In the genomic region with DNA sequence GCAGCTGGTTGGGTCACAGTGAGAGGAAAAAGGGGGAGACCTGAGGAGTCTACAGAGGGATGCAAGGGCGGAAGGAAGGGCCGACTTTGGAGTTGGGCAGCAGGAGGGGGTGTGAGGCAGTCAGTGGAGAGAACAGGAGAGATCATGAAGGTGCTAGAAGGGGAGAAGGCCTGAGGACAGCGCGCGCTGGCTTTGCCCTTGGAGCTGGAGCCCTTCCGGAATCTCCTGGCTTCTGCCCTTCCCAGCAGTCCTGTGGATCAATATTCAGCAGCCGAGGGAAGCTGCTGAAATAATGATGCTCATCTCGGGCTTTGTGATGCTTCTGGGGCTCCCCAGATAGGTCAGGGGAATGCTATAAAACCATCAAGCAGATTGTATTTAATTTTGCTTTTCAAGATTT, we compare ENCODE assay signal across 27 cellular contexts. TPM values are rescaled to one million over a fixed set of nuclear protein-coding genes. Genes with fewer than 3 reads are reported as not detected.
"Had no signal": no experiment of that assay in that cellular context is flagged by ENCODE, and none has a peak within 500 bp of the region (broad histone marks: within the 10 kb centered on the region; RNA-seq: fewer than 3 reads in every experiment).

No MANE protein-coding gene starts in this region.

- FAIRE-seq: keratinocyte, urothelium cell line had no signal

- H3K27ac ChIP-seq: breast epithelium, colonic mucosa, dorsolateral prefrontal cortex, esophagus muscularis mucosa, gastrocnemius medialis, left lung, suprapubic skin, tibial nerve, WERI-Rb-1 had no signal

- H3K4me3 Mint-ChIP-seq: activated naive CD4-positive, alpha-beta T cell treated with anti-CD3 and anti-CD28 coated beads for 36 hours; activated naive CD8-positive, alpha-beta T cell treated with anti-CD3 and anti-CD28 coated beads, Interleukin-2, amount 10 ng/mL, durations not matched to agents 7 days and 5 days; activated T-cell treated with anti-CD3 and anti-CD28 coated beads, Interleukin-2, amount 50 U/mL, for 72 hours; effector memory CD8-positive, alpha-beta T cell; naive thymus-derived CD8-positive, alpha-beta T cell; stimulated activated naive CD8-positive, alpha-beta T cell treated with anti-CD3 and anti-CD28 coated beads, Interleukin-15, Interleukin-2, amounts not matched to agents 100 ng/mL and 50 ng/mL, for 24 hours had no signal

- H3K27me3 ChIP-seq: breast epithelium, colonic mucosa, dorsolateral prefrontal cortex, esophagus muscularis mucosa, gastrocnemius medialis, left lung, suprapubic skin, tibial nerve had no signal

- DNase-seq: activated CD4-positive, alpha-beta T cell treated with anti-CD3 and anti-CD28 coated beads for 1 hour; activated effector memory CD4-positive, alpha-beta T cell treated with Interleukin-2 at 50 U/mL for 16 hours; activated naive CD4-positive, alpha-beta T cell treated with anti-CD3 and anti-CD28 coated beads for 36 hours; activated naive CD8-positive, alpha-beta T cell treated with anti-CD3 and anti-CD28 coated beads, Interleukin-2, amount 10 ng/mL, durations not matched to agents 7 days and 5 days; activated T-cell treated with anti-CD3 and anti-CD28 coated beads, Interleukin-2, amount 50 U/mL, for 72 hours; amniotic stem cell; colonic mucosa; effector memory CD8-positive, alpha-beta T cell; gastrocnemius medialis; left lung; naive thymus-derived CD8-positive, alpha-beta T cell; right cardiac atrium; stimulated activated CD4-positive, alpha-beta T cell treated with anti-CD3 and anti-CD28 coated beads, Interleukin-12 subunit alpha, Interleukin-12 subunit beta, amount 100 ng/mL, for 4 hours; stimulated activated CD4-positive, alpha-beta T cell treated with anti-CD3 and anti-CD28 coated beads, Interleukin-4, amount 100 ng/mL, for 4 hours; SW 1271; T-helper 2 cell had no signal

- H3K4me3 ChIP-seq: breast epithelium, colonic mucosa, dorsolateral prefrontal cortex, esophagus muscularis mucosa, gastrocnemius medialis, left lung, suprapubic skin, tibial nerve had no signal

- H3K9me3 Mint-ChIP-seq: activated naive CD4-positive, alpha-beta T cell treated with anti-CD3 and anti-CD28 coated beads for 36 hours; activated naive CD8-positive, alpha-beta T cell treated with anti-CD3 and anti-CD28 coated beads, Interleukin-2, amount 10 ng/mL, durations not matched to agents 7 days and 5 days; activated T-cell treated with anti-CD3 and anti-CD28 coated beads, Interleukin-2, amount 50 U/mL, for 72 hours; effector memory CD8-positive, alpha-beta T cell; naive thymus-derived CD8-positive, alpha-beta T cell; stimulated activated naive CD8-positive, alpha-beta T cell treated with anti-CD3 and anti-CD28 coated beads, Interleukin-15, Interleukin-2, amounts not matched to agents 100 ng/mL and 50 ng/mL, for 24 hours had no signal

- ATAC-seq: activated T-cell treated with anti-CD3 and anti-CD28 coated beads, Interleukin-2, amount 50 U/mL, for 72 hours; effector memory CD8-positive, alpha-beta T cell; gastrocnemius medialis; naive thymus-derived CD8-positive, alpha-beta T cell; right cardiac atrium had no signal

- H3K9me3 ChIP-seq: breast epithelium, colonic mucosa, esophagus muscularis mucosa, gastrocnemius medialis, left lung, suprapubic skin, tibial nerve had no signal

- H3K27ac Mint-ChIP-seq: activated naive CD4-positive, alpha-beta T cell treated with anti-CD3 and anti-CD28 coated beads for 36 hours; activated naive CD8-positive, alpha-beta T cell treated with anti-CD3 and anti-CD28 coated beads, Interleukin-2, amount 10 ng/mL, durations not matched to agents 7 days and 5 days; activated T-cell treated with anti-CD3 and anti-CD28 coated beads, Interleukin-2, amount 50 U/mL, for 72 hours; stimulated activated naive CD8-positive, alpha-beta T cell treated with anti-CD3 and anti-CD28 coated beads, Interleukin-15, Interleukin-2, amounts not matched to agents 100 ng/mL and 50 ng/mL, for 24 hours had no signal

- H3K36me3 ChIP-seq: breast epithelium, WERI-Rb-1 had no signal

- H3K27me3 Mint-ChIP-seq: activated naive CD8-positive, alpha-beta T cell treated with anti-CD3 and anti-CD28 coated beads, Interleukin-2, amount 10 ng/mL, durations not matched to agents 7 days and 5 days; effector memory CD8-positive, alpha-beta T cell; naive thymus-derived CD8-positive, alpha-beta T cell; stimulated activated naive CD8-positive, alpha-beta T cell treated with anti-CD3 and anti-CD28 coated beads, Interleukin-15, Interleukin-2, amounts not matched to agents 100 ng/mL and 50 ng/mL, for 24 hours had no signal

- H3K4me1 ChIP-seq: breast epithelium, colonic mucosa, left lung, suprapubic skin had no signal

RNA-seq across cellular contexts. Expression of gene RSPH1, which starts 44.4 kb away (rescaled TPM):
- total RNA-seq: activated naive CD8-positive, alpha-beta T cell treated with anti-CD3 and anti-CD28 coated beads, Interleukin-2, amount 10 ng/mL, durations not matched to agents 7 days and 5 days; lung microvascular endothelial cell; right cardiac atrium; skeletal muscle tissue had no signal
- polyA plus RNA-seq: naive thymus-derived CD8-positive, alpha-beta T cell; right cardiac atrium had no signal
